25 cellular contexts compared by ENCODE assay signal in the genomic region with DNA sequence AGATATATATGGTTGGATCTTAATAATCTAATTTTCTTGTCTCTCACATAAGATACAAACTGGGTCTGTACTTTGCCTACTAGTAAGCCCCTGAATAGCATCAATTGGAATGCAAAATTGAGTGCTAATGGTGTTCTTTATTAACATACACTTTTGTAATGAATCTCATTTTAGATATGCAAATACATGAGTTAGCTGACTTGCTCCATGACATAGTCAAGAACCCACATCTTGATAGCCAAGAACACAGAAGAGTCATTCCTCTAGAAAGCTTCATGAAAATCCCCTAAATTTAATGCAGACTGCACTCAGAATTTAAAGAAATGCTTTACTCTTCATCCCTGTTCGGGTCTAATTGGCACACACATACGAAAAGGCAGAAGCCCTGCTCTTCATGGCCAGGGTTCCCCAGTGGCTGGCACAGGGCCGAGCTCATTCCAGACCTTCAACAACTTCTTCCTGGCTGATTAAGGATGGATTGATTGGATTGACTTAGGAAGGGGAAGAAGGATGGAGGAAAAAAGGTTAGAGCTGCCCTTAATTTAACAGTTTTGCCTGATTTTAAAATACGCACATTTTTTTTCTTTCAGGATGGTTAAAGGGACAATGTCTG.
"Had no signal": no experiment of that assay in that cellular context is flagged by ENCODE, and none has a peak within 500 bp of the region (broad histone marks: within the 10 kb centered on the region; RNA-seq: fewer than 3 reads in every experiment).

No MANE protein-coding gene starts in this region.

- H3K9me3 ChIP-seq: esophagus squamous epithelium, heart right ventricle, left lung, mucosa of descending colon, right lobe of liver, testis, tibial artery, upper lobe of left lung had no signal

- H3K4me2 ChIP-seq: neural progenitor cell had no signal

- DNase-seq: cortex of kidney; effector memory CD8-positive, alpha-beta T cell; erythroblast; esophagus squamous epithelium; foreskin melanocyte; glutamatergic neuron; heart right ventricle; hippocampal formation; left cardiac atrium; left lung; mesenchymal stem cell; naive thymus-derived CD4-positive, alpha-beta T cell; right lobe of liver; stimulated activated CD4-positive, alpha-beta T cell treated with anti-CD3 and anti-CD28 coated beads, Interleukin-15, amount 100 ng/mL, for 24 hours; stimulated activated CD4-positive, alpha-beta T cell treated with anti-CD3 and anti-CD28 coated beads, Interleukin-2, amount 100 ng/mL, for 48 hours; stimulated activated naive CD4-positive, alpha-beta T cell; substantia nigra; testis; tibial artery; upper lobe of left lung had no signal

- H3K9me3 Mint-ChIP-seq: effector memory CD8-positive, alpha-beta T cell; mesothelial cell of epicardium; nephron had no signal

- ATAC-seq: effector memory CD8-positive, alpha-beta T cell; heart right ventricle; left cardiac atrium; left lung; naive thymus-derived CD4-positive, alpha-beta T cell had no signal

- H3K4me1 ChIP-seq: esophagus squamous epithelium, left lung, parathyroid adenoma, right lobe of liver, testis, upper lobe of left lung had no signal

- H3K4me3 Mint-ChIP-seq: effector memory CD8-positive, alpha-beta T cell; mesothelial cell of epicardium; naive thymus-derived CD4-positive, alpha-beta T cell; nephron; neural progenitor cell had no signal

- H3K9ac ChIP-seq: neural progenitor cell, parathyroid adenoma had no signal

- H3K27me3 ChIP-seq: esophagus squamous epithelium, heart right ventricle, left lung, neural progenitor cell, right lobe of liver, testis, tibial artery, upper lobe of left lung had no signal

- H2AFZ ChIP-seq: neural progenitor cell, parathyroid adenoma had no signal

- H3K36me3 ChIP-seq: esophagus squamous epithelium, heart right ventricle, left lung, neural progenitor cell, right lobe of liver, tibial artery, upper lobe of left lung had no signal

- H3K79me2 ChIP-seq: parathyroid adenoma had no signal

- H3K4me3 ChIP-seq: esophagus squamous epithelium, heart right ventricle, left lung, mucosa of descending colon, neural progenitor cell, right lobe of liver, testis, tibial artery, upper lobe of left lung had no signal

- H3K4me1 Mint-ChIP-seq: naive thymus-derived CD4-positive, alpha-beta T cell had no signal

- H3K27ac ChIP-seq: esophagus squamous epithelium, left lung, neural progenitor cell, parathyroid adenoma, right lobe of liver, testis, tibial artery, upper lobe of left lung had no signal

- H3K36me3 Mint-ChIP-seq: mesothelial cell of epicardium, neural progenitor cell had no signal
